ENCODE assay signal across 24 cellular contexts in the genomic region with DNA sequence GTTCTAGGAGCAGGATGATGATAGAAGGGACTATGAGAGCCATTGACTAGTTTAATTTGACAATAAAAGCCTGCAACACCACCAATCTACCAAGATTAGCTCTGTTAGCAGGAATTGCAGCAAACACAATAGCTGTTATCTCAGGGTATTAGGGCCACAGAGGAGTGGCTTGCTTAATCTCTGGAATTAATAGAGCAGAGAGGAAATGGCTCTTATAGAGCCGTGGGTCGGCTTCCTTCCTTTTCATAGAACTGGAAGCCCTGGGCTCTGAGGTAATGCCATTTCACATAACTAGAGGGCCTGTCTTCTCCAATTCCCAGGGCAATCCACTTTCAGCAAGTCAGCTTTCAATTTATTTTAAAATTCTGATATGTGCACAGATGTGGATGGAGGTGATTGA.
A peak's percentile ranks its signal among the peaks of the same experiment; 100 is the strongest.
DNase-seq lines count a peak whose midpoint lies in the region; ATAC-seq and TF ChIP-seq lines count a peak whose summit lies in the region.
"Had no signal": no experiment of that assay in that cellular context is flagged by ENCODE, and none has a peak within 500 bp of the region (broad histone marks: within the 10 kb centered on the region; RNA-seq: fewer than 3 reads in every experiment).

No MANE protein-coding gene starts in this region.

- peak overlapping the region; percentile 61 for H3K27ac ChIP-seq in left ventricle myocardium inferior (replicated peaks)
- H3K27ac ChIP-seq: C4-2B, dorsolateral prefrontal cortex, RWPE1, thoracic aorta had no signal

- intact Hi-C loops in left ventricle myocardium inferior (cut with micrococcal nuclease) (no loop called here), left ventricle myocardium superior (cut with micrococcal nuclease) (no loop called here)

- TF ChIP-seq CTCF in left ventricle myocardium inferior (IDR thresholded peaks at IDR 0.05; ENCODE audit: borderline replicate concordance), result no peak
- no peak for TF ChIP-seq CTCF in retinal pigment epithelial cell (conservative IDR thresholded peaks at IDR 0.05; ENCODE audit: low read depth, low read length)

- DNase-seq in left ventricle myocardium inferior, result no peak
- DNase-seq in left ventricle myocardium superior, result no peak
- DNase-seq in NCI-H524 treated with DMSO at 0.1 percent for 48 hours (lab: John Stamatoyannopoulos, UW), result peak; percentile 9
- peak; percentile 65 for DNase-seq in dermis microvascular lymphatic vessel endothelial cell (ENCODE audit: low read depth in 2 of 2)
- DNase-seq in retinal pigment epithelial cell (ENCODE audit: low read depth), result peak; percentile 15
- no peak for DNase-seq in epidermal melanocyte (ENCODE audit: insufficient read length, low spot score)
- DNase-seq: activated CD4-positive, alpha-beta memory T cell treated with anti-CD3 and anti-CD28 coated beads, Interleukin-2, amount 10 ng/mL, durations not matched to agents 7 days and 5 days; activated naive CD8-positive, alpha-beta T cell treated with anti-CD3 and anti-CD28 coated beads, Interleukin-2, amount 10 ng/mL, durations not matched to agents 7 days and 5 days; central memory CD4-positive, alpha-beta T cell; dorsolateral prefrontal cortex; HCEC 1CT; head of caudate nucleus; left colon; natural killer cell; NCI-H146; retina; stimulated activated CD4-positive, alpha-beta T cell treated with anti-CD3 and anti-CD28 coated beads, Interleukin-12 subunit alpha, Interleukin-12 subunit beta, amount 100 ng/mL, for 4 hours; stimulated activated CD4-positive, alpha-beta T cell treated with anti-CD3 and anti-CD28 coated beads, Interleukin-4, amount 100 ng/mL, for 24 hours; stimulated activated naive B cell treated with anti-CD40 and anti-IgM and Interleukin-4, amounts not matched to agents 10 μg/mL and 1 μg/mL and 100 μg/mL, for 72 hours had no signal

- H3K4me1 ChIP-seq in left ventricle myocardium inferior, result peaks cover 9% of the 10 kb centered on the region

- no peaks in the 10 kb centered on the region for H3K36me3 ChIP-seq in left ventricle myocardium inferior
- H3K36me3 ChIP-seq: thoracic aorta had no signal

- no peak for ATAC-seq in left ventricle myocardium superior
- no peak for ATAC-seq in HG03342 (IDR thresholded peaks at IDR 0.05; ENCODE audit: unreplicated experiment)
- ATAC-seq in GM18868 (IDR thresholded peaks at IDR 0.05; ENCODE audit: unreplicated experiment), result no peak
- ATAC-seq: left colon; natural killer cell; stimulated activated naive B cell treated with anti-CD40 and anti-IgM and Interleukin-4, amounts not matched to agents 10 μg/mL and 1 μg/mL and 100 μg/mL, for 72 hours had no signal

- H3K27me3 ChIP-seq in left ventricle myocardium inferior (ENCODE audit: low read depth), result no peaks in the 10 kb centered on the region

- H3K4me3 ChIP-seq in left ventricle myocardium inferior (no peak overlapping the region), retinal pigment epithelial cell (ENCODE audit: low read length) (no peak overlapping the region)
- H3K4me3 ChIP-seq: dorsolateral prefrontal cortex, thoracic aorta had no signal

- H3K9me3 ChIP-seq in left ventricle myocardium inferior (replicated peaks), result no peaks in the 10 kb centered on the region
- H3K9me3 ChIP-seq: thoracic aorta had no signal

Comparison
In these comparisons a context has a peak if more than half of its experiments do, and no peak if none do; other contexts are left out.
1. DNase-seq: peak in NCI-H524 treated with DMSO at 0.1 percent for 48 hours (single experiment), dermis microvascular lymphatic vessel endothelial cell (2 of 2) and retinal pigment epithelial cell (single experiment); none in left ventricle myocardium inferior (single experiment), left ventricle myocardium superior (single experiment) and epidermal melanocyte (single experiment).